15 cellular contexts compared by ENCODE assay signal in genomic region chr5:80248378-80248777, GRCh38. TPM values are rescaled to one million over a fixed set of nuclear protein-coding genes. Genes with fewer than 3 reads are reported as not detected.
DNase-seq lines count a peak whose midpoint lies in the region; ATAC-seq and TF ChIP-seq lines count a peak whose summit lies in the region.
"Had no signal": no experiment of that assay in that cellular context is flagged by ENCODE, and none has a peak within 500 bp of the region (broad histone marks: within the 10 kb centered on the region; RNA-seq: fewer than 3 reads in every experiment).

No MANE protein-coding gene starts in this region.

- peaks cover 8% of the 10 kb centered on the region for H3K9me3 Mint-ChIP-seq in activated CD4-positive, alpha-beta T cell treated with anti-CD3 and anti-CD28 coated beads, Interleukin-2, amount 10 ng/mL, durations not matched to agents 7 days and 5 days

- H3K79me2 ChIP-seq in OCI-LY7 (ENCODE audit: insufficient read depth, low read depth, low read length): peaks cover 99% of the 10 kb centered on the region

- H3K27me3 Mint-ChIP-seq in activated CD4-positive, alpha-beta T cell treated with anti-CD3 and anti-CD28 coated beads, Interleukin-2, amount 10 ng/mL, durations not matched to agents 7 days and 5 days: no peaks in the 10 kb centered on the region

- H3K27me3 ChIP-seq in brain microvascular endothelial cell (replicated peaks): no peaks in the 10 kb centered on the region
- H3K27me3 ChIP-seq: gastrocnemius medialis had no signal

- peaks cover 76% of the 10 kb centered on the region for H3K4me1 ChIP-seq in OCI-LY7 (ENCODE audit: insufficient read depth, low read length, poor library complexity, severe bottlenecking)

- peak overlapping the region; percentile 81 for H3K27ac Mint-ChIP-seq in activated CD4-positive, alpha-beta T cell treated with anti-CD3 and anti-CD28 coated beads, Interleukin-2, amount 10 ng/mL, durations not matched to agents 7 days and 5 days

- no peak for DNase-seq in activated CD4-positive, alpha-beta T cell treated with anti-CD3 and anti-CD28 coated beads, Interleukin-2, amount 10 ng/mL, durations not matched to agents 7 days and 5 days
- no peak for DNase-seq in activated CD4-positive, alpha-beta T cell treated with anti-CD3 and anti-CD28 coated beads for 1 hour
- DNase-seq in OCI-LY7 (ENCODE audit: low spot score) (no peak), brain microvascular endothelial cell (no peak), activated gamma-delta T cell (lab: John Stamatoyannopoulos, UW) (no peak)
- DNase-seq: DMS79; gastrocnemius medialis; left cardiac atrium; NCI-H2029; PC-3; stimulated activated CD4-positive, alpha-beta T cell treated with anti-CD3 and anti-CD28 coated beads, Interleukin-2, amount 100 ng/mL, for 24 hours had no signal

- peaks cover 7% of the 10 kb centered on the region for H3K9me3 ChIP-seq in OCI-LY7 (ENCODE audit: low read length)
- H3K9me3 ChIP-seq: gastrocnemius medialis had no signal

- H3K27ac ChIP-seq in OCI-LY7 (ENCODE audit: low read depth, low read length, poor library complexity, severe bottlenecking) (peak overlapping the region; percentile 76), brain microvascular endothelial cell (peak overlapping the region; percentile 84), skin epidermis (peak overlapping the region in 13 of 21 experiments; percentile 14 to 83 (median 64))

- H3K36me3 Mint-ChIP-seq in activated CD4-positive, alpha-beta T cell treated with anti-CD3 and anti-CD28 coated beads, Interleukin-2, amount 10 ng/mL, durations not matched to agents 7 days and 5 days (ENCODE audit: low read depth): peaks cover 74% of the 10 kb centered on the region

- in situ Hi-C loops in brain microvascular endothelial cell (cut with HindIII; ENCODE audit: low pct_ligation_motif_present, low sequenced_read_pairs): no loop called here

- TF ChIP-seq POLR2A in GM18505 (IDR thresholded peaks at IDR 0.05; ENCODE audit: borderline replicate concordance, extremely low read depth, insufficient read depth, insufficient read length): no peak

- BruUV-seq in OCI-LY7 (replicated peaks; lab: Mats Ljungman, UMichigan): no TSS peak

- CTCF ChIA-PET in activated CD4-positive, alpha-beta T cell treated with anti-CD3 and anti-CD28 coated beads, Interleukin-2, amount 10 ng/mL, durations not matched to agents 7 days and 5 days (lab: Charles Lee): interaction anchor here (0.6 to 0.9 kb wide), 2 partner anchors 9 to 59 kb away, joined by 3 to 4 read pairs; no protein-coding TSS in a partner anchor
- CTCF ChIA-PET in OCI-LY7 (lab: Charles Lee; ENCODE audit: unreplicated experiment): no interaction called here

- peak overlapping the region; percentile 49 for H3K4me3 ChIP-seq in OCI-LY7 (ENCODE audit: low read depth, low read length, poor library complexity, severe bottlenecking)
- no peak overlapping the region for H3K4me3 ChIP-seq in brain microvascular endothelial cell (ENCODE audit: low read depth, low read length)
- no peak overlapping the region for H3K4me3 ChIP-seq in skin epidermis
- H3K4me3 ChIP-seq: A549, gastrocnemius medialis had no signal

- no peaks in the 10 kb centered on the region for H3K9me2 ChIP-seq in OCI-LY7 (ENCODE audit: insufficient read depth, low read length)

- peak overlapping the region; percentile 47 for H3K4me3 Mint-ChIP-seq in activated CD4-positive, alpha-beta T cell treated with anti-CD3 and anti-CD28 coated beads, Interleukin-2, amount 10 ng/mL, durations not matched to agents 7 days and 5 days

- H3K4me1 Mint-ChIP-seq in activated CD4-positive, alpha-beta T cell treated with anti-CD3 and anti-CD28 coated beads, Interleukin-2, amount 10 ng/mL, durations not matched to agents 7 days and 5 days: peaks cover 76% of the 10 kb centered on the region

- H2AFZ ChIP-seq in OCI-LY7 (ENCODE audit: low read length): peak overlapping the region; percentile 2; the same call in 1 of the 2 replicates

- H3K36me3 ChIP-seq in OCI-LY7 (ENCODE audit: insufficient read depth, low read length) (peaks cover 35% of the 10 kb centered on the region), brain microvascular endothelial cell (replicated peaks) (no peaks in the 10 kb centered on the region)
- H3K36me3 ChIP-seq: gastrocnemius medialis had no signal

- TF ChIP-seq CTCF in OCI-LY7 (conservative IDR thresholded peaks at IDR 0.05; ENCODE audit: low read length) (no peak), brain microvascular endothelial cell (IDR thresholded peaks at IDR 0.05; ENCODE audit: low read depth, low read length, missing control alignments) (no peak)

- intact Hi-C loops in OCI-LY7 (cut with micrococcal nuclease; ENCODE audit: unreplicated experiment): no loop called here

- no peak for ATAC-seq in SK-N-SH treated with all-trans-retinoic acid at 6 μM for 48 hours
- no peak for ATAC-seq in GM18505 (IDR thresholded peaks at IDR 0.05; ENCODE audit: unreplicated experiment)
- ATAC-seq: gastrocnemius medialis had no signal

- peaks cover 13% of the 10 kb centered on the region; the same call in 1 of the 2 replicates for H4K20me1 ChIP-seq in OCI-LY7 (ENCODE audit: insufficient read depth, low read length)

- peak overlapping the region; percentile 81 for H3K4me2 ChIP-seq in OCI-LY7 (ENCODE audit: low read length)

- POLR2A ChIA-PET in activated CD4-positive, alpha-beta T cell treated with anti-CD3 and anti-CD28 coated beads, Interleukin-2, amount 10 ng/mL, durations not matched to agents 7 days and 5 days (lab: Charles Lee): no interaction called here
- POLR2A ChIA-PET in OCI-LY7 (lab: Charles Lee): interaction anchor here (0.7 to 3.9 kb wide), 4 partner anchors 9 to 329 kb away, joined by 3 to 15 read pairs (median 3); no protein-coding TSS in a partner anchor

TF ChIP-seq in SK-N-SH treated with all-trans-retinoic acid at 6 μM for 48 hours, 23 proteins besides CTCF, POLR2A, EP300 and RAD21 (continues in another document):
- TF ChIP-seq CREB5 (CRISPR knock-in tag; IDR thresholded peaks at IDR 0.05; ENCODE audit: low read depth) (no peak), ZC3H10 (CRISPR knock-in tag; IDR thresholded peaks at IDR 0.05) (no peak), POU6F1 (CRISPR knock-in tag; IDR thresholded peaks at IDR 0.05; ENCODE audit: borderline replicate concordance, low read depth) (no peak), ESRRG (CRISPR knock-in tag; IDR thresholded peaks at IDR 0.05) (no peak), PATZ1 (CRISPR knock-in tag; IDR thresholded peaks at IDR 0.05; ENCODE audit: borderline replicate concordance) (no peak), GLIS3 (CRISPR knock-in tag; IDR thresholded peaks at IDR 0.05) (no peak), OSR1 (CRISPR knock-in tag; IDR thresholded peaks at IDR 0.05) (no peak), TCF4 (CRISPR knock-in tag; IDR thresholded peaks at IDR 0.05; ENCODE audit: borderline replicate concordance) (no peak), ZNF8 (CRISPR knock-in tag; IDR thresholded peaks at IDR 0.05) (no peak), RARB (CRISPR knock-in tag; IDR thresholded peaks at IDR 0.05) (no peak), ARNTL (CRISPR knock-in tag; IDR thresholded peaks at IDR 0.05; ENCODE audit: borderline replicate concordance, low read depth) (no peak), ISL1 (CRISPR knock-in tag; IDR thresholded peaks at IDR 0.05) (no peak)

RNA-seq across cellular contexts. Expression of gene SERINC5, which starts 7.5 kb away (rescaled TPM):
- total RNA-seq in activated CD4-positive, alpha-beta T cell treated with anti-CD3 and anti-CD28 coated beads, Interleukin-2, amount 10 ng/mL, durations not matched to agents 7 days and 5 days: 10 to 100 TPM; 85.7 to 88.8 TPM
- total RNA-seq in OCI-LY7 (2014; rRNA removed; shearing (Covaris generic)): 21.6 and 31.2 TPM in 2 replicates
- total RNA-seq in OCI-LY7 (2022): 87.9 and 92.1 TPM in 2 replicates
